Comparison of ENCODE assay signal across 27 cellular contexts in genomic region chr1:217363319-217363718, GRCh38.
DNase-seq lines count a peak whose midpoint lies in the region; ATAC-seq and TF ChIP-seq lines count a peak whose summit lies in the region.
"Had no signal": no experiment of that assay in that cellular context is flagged by ENCODE, and none has a peak within 500 bp of the region (broad histone marks: within the 10 kb centered on the region; RNA-seq: fewer than 3 reads in every experiment).

No MANE protein-coding gene starts in this region.

- no peak overlapping the region for H3K27ac Mint-ChIP-seq in osteocyte (ENCODE audit: unreplicated experiment)
- H3K27ac Mint-ChIP-seq in natural killer cell: no peak overlapping the region
- H3K27ac Mint-ChIP-seq: activated naive CD4-positive, alpha-beta T cell treated with anti-CD3 and anti-CD28 coated beads, Interleukin-2, amount 50 U/mL, for 72 hours had no signal

- H3K27me3 Mint-ChIP-seq in osteocyte (ENCODE audit: unreplicated experiment) (no peaks in the 10 kb centered on the region), natural killer cell (ENCODE audit: low read depth in 2 of 2) (no peaks in the 10 kb centered on the region)

- TF ChIP-seq CTCF in epithelial cell of esophagus (IDR thresholded peaks at IDR 0.05; ENCODE audit: insufficient read depth, low read depth, low read length, missing control alignments) (no peak), retinal pigment epithelial cell (conservative IDR thresholded peaks at IDR 0.05; ENCODE audit: low read depth, low read length) (no peak), osteocyte (IDR thresholded peaks at IDR 0.05) (no peak), natural killer cell (IDR thresholded peaks at IDR 0.05) (no peak)

- intact Hi-C loops in natural killer cell (cut with micrococcal nuclease): no loop called here

- peak; percentile 52 for DNase-seq in ELR (ENCODE audit: low read depth)
- DNase-seq in LHCN-M2 (ENCODE audit: low read depth): peak; percentile 13
- peak; percentile 77 for DNase-seq in epithelial cell of esophagus (ENCODE audit: low read depth)
- DNase-seq in retinal pigment epithelial cell (ENCODE audit: low read depth): peak; percentile 21
- no peak for DNase-seq in osteocyte (ENCODE audit: extremely low spot score, unreplicated experiment)
- DNase-seq in natural killer cell: no peak
- DNase-seq: activated CD4-positive, alpha-beta T cell treated with anti-CD3 and anti-CD28 coated beads, Interleukin-2, amount 50 U/mL, for 1 hour; activated CD8-positive, alpha-beta memory T cell treated with anti-CD3 and anti-CD28 coated beads, Interleukin-2, amount 50 U/mL, for 4 hours; cerebellar nuclear complex; dorsolateral prefrontal cortex; heart left ventricle; left cardiac atrium; NCI-H1105 treated with DMSO at 0.1 percent for 48 hours; NCI-H2081; NCI-H345; NCI-H82; spleen; stimulated activated CD4-positive, alpha-beta T cell treated with anti-CD3 and anti-CD28 coated beads, Interleukin-4, amount 100 ng/mL, for 24 hours; stimulated activated naive CD4-positive, alpha-beta T cell treated with Interleukin-2 at 50 U/mL for 16 hours; WERI-Rb-1 had no signal

- H3K4me1 Mint-ChIP-seq in osteocyte (ENCODE audit: unreplicated experiment) (no peaks in the 10 kb centered on the region), natural killer cell (no peaks in the 10 kb centered on the region)

- no peak overlapping the region for H3K4me3 Mint-ChIP-seq in osteocyte (ENCODE audit: unreplicated experiment)
- no peak overlapping the region for H3K4me3 Mint-ChIP-seq in natural killer cell

- no peak for ATAC-seq in natural killer cell
- ATAC-seq in HG03342 (IDR thresholded peaks at IDR 0.05; ENCODE audit: unreplicated experiment): no peak
- ATAC-seq in HG03432 (IDR thresholded peaks at IDR 0.05; ENCODE audit: unreplicated experiment): no peak
- ATAC-seq: activated naive CD4-positive, alpha-beta T cell treated with anti-CD3 and anti-CD28 coated beads, Interleukin-2, amount 50 U/mL, for 72 hours; heart left ventricle; HepG2; left cardiac atrium; Right ventricle myocardium inferior had no signal

- H3K36me3 Mint-ChIP-seq in osteocyte (ENCODE audit: unreplicated experiment): no peaks in the 10 kb centered on the region
- H3K36me3 Mint-ChIP-seq in natural killer cell: no peaks in the 10 kb centered on the region

- H3K4me3 ChIP-seq in epithelial cell of esophagus (ENCODE audit: low read length) (no peak overlapping the region), retinal pigment epithelial cell (ENCODE audit: low read length) (no peak overlapping the region)
- H3K4me3 ChIP-seq: dorsolateral prefrontal cortex, heart left ventricle, spleen, thoracic aorta, vagina had no signal

- H3K9me3 Mint-ChIP-seq in osteocyte (ENCODE audit: unreplicated experiment) (peaks cover 4% of the 10 kb centered on the region), natural killer cell (peaks cover 2 to 7% of the 10 kb centered on the region in 2 donors)

Comparison
In these comparisons a context has a peak if more than half of its experiments do, and no peak if none do; other contexts are left out.
1. DNase-seq: peak in ELR (single experiment), LHCN-M2 (single experiment), epithelial cell of esophagus (single experiment) and retinal pigment epithelial cell (single experiment); none in osteocyte (single experiment) and natural killer cell (single experiment).